In genomic region chr1:45205910-45206721, GRCh38 we compare ENCODE assay signal across 8 cellular contexts. TPM values are rescaled to one million over a fixed set of nuclear protein-coding genes. Genes with fewer than 3 reads are reported as not detected.
A peak's percentile ranks its signal among the peaks of the same experiment; 100 is the strongest.
DNase-seq lines count a peak whose midpoint lies in the region; ATAC-seq and TF ChIP-seq lines count a peak whose summit lies in the region.

Gene ZSWIM5, minus strand, starts transcription at chr1:45206605. Its CDS starts 255 bp downstream, at chr1:45206350.

- peak; percentile 80 for ATAC-seq in activated CD4-positive, alpha-beta T cell treated with anti-CD3 and anti-CD28 coated beads for 36 hours

- H3K9me3 Mint-ChIP-seq in activated CD4-positive, alpha-beta T cell treated with anti-CD3 and anti-CD28 coated beads for 36 hours (ENCODE audit: low read depth), result no peaks in the 10 kb centered on the region

- peak within 1 kb of the TSS; percentile 82 for H3K4me3 Mint-ChIP-seq in activated CD4-positive, alpha-beta T cell treated with anti-CD3 and anti-CD28 coated beads for 36 hours

- no peak for TF ChIP-seq CTCF in choroid plexus epithelial cell (conservative IDR thresholded peaks at IDR 0.05; ENCODE audit: low read depth, low read length)

- POLR2A ChIA-PET in activated CD4-positive, alpha-beta T cell treated with anti-CD3 and anti-CD28 coated beads for 36 hours (lab: Charles Lee), result interaction anchor here (0.7 to 1.0 kb wide), 3 partner anchors 97 to 396 kb away, joined by 3 read pairs; partner anchors contain the start of gene EIF2B3

- H3K27me3 Mint-ChIP-seq in activated CD4-positive, alpha-beta T cell treated with anti-CD3 and anti-CD28 coated beads for 36 hours, result peaks cover 18% of the 10 kb centered on the region

- CTCF ChIA-PET in activated CD4-positive, alpha-beta T cell treated with anti-CD3 and anti-CD28 coated beads for 36 hours (lab: Charles Lee), result no interaction called here

- no peaks in the 10 kb centered on the region for H3K36me3 Mint-ChIP-seq in activated CD4-positive, alpha-beta T cell treated with anti-CD3 and anti-CD28 coated beads for 36 hours (ENCODE audit: low read depth)

- H3K4me1 Mint-ChIP-seq in activated CD4-positive, alpha-beta T cell treated with anti-CD3 and anti-CD28 coated beads for 36 hours, result peaks cover 33% of the 10 kb centered on the region

- intact Hi-C loops in activated CD4-positive, alpha-beta T cell treated with anti-CD3 and anti-CD28 coated beads for 36 hours (cut with DNase I, micrococcal nuclease), result loop anchor here (1.0 to 10.0 kb wide), 7 partner anchors 94 to 639 kb away; partner anchors contain the start of genes UROD (in 2 of the 2), HECTD3 (in 1 of the 2), MUTYH (in 1 of the 2) and NASP (in 1 of the 2)

- DNase-seq in DMS53 (lab: John Stamatoyannopoulos, UW) (peak; percentile 94), GOT3 (lab: John Stamatoyannopoulos, UW) (peak; percentile 51), NCI-H1694 (lab: John Stamatoyannopoulos, UW) (peak; percentile 29), choroid plexus epithelial cell (ENCODE audit: low read depth) (peak; percentile 64), kidney tubule cell (ENCODE audit: low spot score) (peak; percentile 72), KG1 (lab: John Stamatoyannopoulos, UW) (no peak)
- peak; percentile 75 for DNase-seq in activated CD4-positive, alpha-beta T cell treated with anti-CD3 and anti-CD28 coated beads for 36 hours
- peak; percentile 33 to 43 for DNase-seq in stimulated activated CD4-positive, alpha-beta T cell treated with anti-CD3 and anti-CD28 coated beads, Interleukin-15, amount 100 ng/mL, for 48 hours (ENCODE audit: low read depth in 2 of 2)

- peak within 1 kb of the TSS; percentile 74 for H3K4me3 ChIP-seq in choroid plexus epithelial cell (ENCODE audit: low read depth, low read length)

- H3K27ac Mint-ChIP-seq in activated CD4-positive, alpha-beta T cell treated with anti-CD3 and anti-CD28 coated beads for 36 hours, result peak within 1 kb of the TSS; percentile 87

RNA-seq across cellular contexts. Expression of gene ZSWIM5, which starts in this region (rescaled TPM):
- under 1 TPM; 0.63 to 0.69 TPM for total RNA-seq in activated CD4-positive, alpha-beta T cell treated with anti-CD3 and anti-CD28 coated beads for 36 hours

Comparison
In these comparisons a context has a peak if more than half of its experiments do, and no peak if none do; other contexts are left out.
1. Peak in DNase-seq and ATAC-seq in activated CD4-positive, alpha-beta T cell treated with anti-CD3 and anti-CD28 coated beads for 36 hours; RNA of the gene not detected or under 1 TPM.